Comparison of ENCODE assay signal across 30 cellular contexts in genomic region chr11:78065239-78065638, GRCh38. TPM values are rescaled to one million over a fixed set of nuclear protein-coding genes. Genes with fewer than 3 reads are reported as not detected.
"Had no signal": no experiment of that assay in that cellular context is flagged by ENCODE, and none has a peak within 500 bp of the region (broad histone marks: within the 10 kb centered on the region; RNA-seq: fewer than 3 reads in every experiment).

No MANE protein-coding gene starts in this region.

- ATAC-seq: activated CD8-positive, alpha-beta T cell treated with anti-CD3 and anti-CD28 coated beads, Interleukin-2, amount 10 ng/mL, durations not matched to agents 7 days and 5 days; activated naive CD4-positive, alpha-beta T cell treated with anti-CD3 and anti-CD28 coated beads, Interleukin-2, amount 50 U/mL, for 72 hours; activated naive CD8-positive, alpha-beta T cell treated with anti-CD3 and anti-CD28 coated beads, Interleukin-2, amount 50 U/mL, for 24 hours; activated T-cell treated with anti-CD3 and anti-CD28 coated beads, Interleukin-2, amount 50 U/mL, for 4 hours; PC-3; WTC11 had no signal

- DNase-seq: activated CD4-positive, alpha-beta T cell treated with anti-CD3 and anti-CD28 coated beads for 48 hours; activated CD4-positive, alpha-beta T cell treated with anti-CD3 and anti-CD28 coated beads, Interleukin-2, amount 50 U/mL, for 4 hours; activated CD4-positive, CD25-positive, alpha-beta regulatory T cell treated with anti-CD3 and anti-CD28 coated beads, Interleukin-2, amount 50 U/mL, for 72 hours; activated CD8-positive, alpha-beta memory T cell treated with anti-CD3 and anti-CD28 coated beads, Interleukin-2, amount 50 U/mL, for 48 hours; activated CD8-positive, alpha-beta T cell treated with anti-CD3 and anti-CD28 coated beads, Interleukin-2, amount 10 ng/mL, durations not matched to agents 7 days and 5 days; activated effector memory CD4-positive, alpha-beta T cell treated with anti-CD3 and anti-CD28 coated beads, Interleukin-2, amount 50 U/mL, for 16 hours; activated naive CD4-positive, alpha-beta T cell treated with Interleukin-2 at 50 U/mL for 16 hours; activated naive CD8-positive, alpha-beta T cell treated with anti-CD3 and anti-CD28 coated beads, Interleukin-2, amount 50 U/mL, for 24 hours; activated T-cell treated with anti-CD3 and anti-CD28 coated beads, Interleukin-2, amount 50 U/mL, for 4 hours; amygdala; KG1; NCI-H1092; NCI-H1417; NCI-H2029; NCI-H2107; NCI-H2171 treated with DMSO at 0.1 percent for 48 hours; NCI-H226; NCI-H510A; NCI-H526 treated with DMSO at 0.1 percent for 48 hours; NCI-H82; PC-3; SHP77 had no signal

- H3K9me3 ChIP-seq: SJSA1 had no signal

- H3K4me1 ChIP-seq: SJSA1 had no signal

- H3K4me3 ChIP-seq: SJSA1 had no signal

- H3K27ac ChIP-seq: SJSA1 had no signal

- H3K27me3 ChIP-seq: SJSA1 had no signal

- FAIRE-seq: astrocyte, RCC 7860 had no signal

RNA-seq across cellular contexts. Expression of gene THRSP, which starts 1.6 kb away (rescaled TPM):
- total RNA-seq: activated CD8-positive, alpha-beta T cell treated with anti-CD3 and anti-CD28 coated beads, Interleukin-2, amount 10 ng/mL, durations not matched to agents 7 days and 5 days; activated naive CD4-positive, alpha-beta T cell treated with anti-CD3 and anti-CD28 coated beads, Interleukin-2, amount 50 U/mL, for 72 hours; activated T-cell treated with anti-CD3 and anti-CD28 coated beads, Interleukin-2, amount 50 U/mL, for 4 hours; astrocyte; LHCN-M2; M059J; PC-3; SJSA1; WTC11 had no signal
- polyA plus RNA-seq: IgD-negative memory B cell had no signal
